In the genomic region with DNA sequence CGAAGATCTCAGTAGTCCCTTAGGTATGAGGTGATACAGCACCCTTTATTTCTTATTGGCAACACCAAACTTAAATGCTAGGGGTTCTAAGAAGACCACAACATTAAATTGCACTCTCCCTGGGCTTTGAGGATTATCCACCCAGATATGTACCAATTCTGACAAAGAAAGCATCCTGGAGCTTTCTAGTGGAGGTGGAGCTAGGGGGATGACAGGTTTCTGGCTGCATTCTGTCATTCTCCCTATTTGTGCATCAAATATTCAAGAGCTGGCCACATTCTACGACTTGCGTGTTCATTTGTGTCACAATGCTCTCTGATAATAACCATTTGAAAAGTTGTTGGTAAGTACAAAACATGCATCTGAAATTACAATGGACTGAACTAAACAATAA, we compare ENCODE assay signal across 23 cellular contexts.
DNase-seq lines count a peak whose midpoint lies in the region; ATAC-seq and TF ChIP-seq lines count a peak whose summit lies in the region.
"Had no signal": no experiment of that assay in that cellular context is flagged by ENCODE, and none has a peak within 500 bp of the region (broad histone marks: within the 10 kb centered on the region; RNA-seq: fewer than 3 reads in every experiment).

No MANE protein-coding gene starts in this region.

- H3K4me3 ChIP-seq in HAP-1 (no peak overlapping the region), SJSA1 (no peak overlapping the region), fibroblast of pulmonary artery (replicated peaks; ENCODE audit: low read depth, low read length) (peak overlapping the region; percentile 6), MM.1S (ENCODE audit: low read length) (no peak overlapping the region)
- H3K4me3 ChIP-seq: prostate gland, SK-N-MC, transverse colon had no signal

- H3F3A ChIP-seq in MM.1S (ENCODE audit: insufficient read depth, low read length): no peaks in the 10 kb centered on the region

- H3K9me2 ChIP-seq in MM.1S (replicated peaks; ENCODE audit: insufficient read depth, low read length): no peaks in the 10 kb centered on the region

- no peak for ATAC-seq in HG03196 (IDR thresholded peaks at IDR 0.05; ENCODE audit: unreplicated experiment)
- ATAC-seq: activated CD8-positive, alpha-beta memory T cell treated with anti-CD3 and anti-CD28 coated beads, Interleukin-2, amount 10 ng/mL, durations not matched to agents 7 days and 5 days; activated T-cell treated with anti-CD3 and anti-CD28 coated beads, Interleukin-2, amount 50 U/mL, for 72 hours; CD8-positive, alpha-beta T cell; esophagus mucosa had no signal

- peaks cover 3% of the 10 kb centered on the region for H3K36me3 Mint-ChIP-seq in osteocyte (ENCODE audit: unreplicated experiment)
- H3K36me3 Mint-ChIP-seq: activated CD8-positive, alpha-beta memory T cell treated with anti-CD3 and anti-CD28 coated beads, Interleukin-2, amount 10 ng/mL, durations not matched to agents 7 days and 5 days; CD8-positive, alpha-beta T cell had no signal

- in situ Hi-C loops in HAP-1 (cut with MboI; ENCODE audit: low sequenced_read_pairs): no loop called here

- no peak overlapping the region for H3K9ac ChIP-seq in MM.1S (ENCODE audit: low read length)

- H3K9me3 Mint-ChIP-seq in osteocyte (ENCODE audit: unreplicated experiment): peaks cover 16% of the 10 kb centered on the region

- H3K36me3 ChIP-seq in HAP-1 (replicated peaks) (no peaks in the 10 kb centered on the region), SJSA1 (no peaks in the 10 kb centered on the region), MM.1S (replicated peaks; ENCODE audit: insufficient read depth, low read length) (no peaks in the 10 kb centered on the region)
- H3K36me3 ChIP-seq: prostate gland, transverse colon had no signal

- DNase-seq in HAP-1 (ENCODE audit: low spot score in 2 of 2) (peak; percentile 55 to 72), SJSA1 (ENCODE audit: low read depth in 1 of 2, low spot score in 2 of 2) (no peak), fibroblast of pulmonary artery (ENCODE audit: low read depth) (peak; percentile 76), osteocyte (ENCODE audit: extremely low spot score, unreplicated experiment) (no peak), MM.1S (no peak)
- DNase-seq in central memory CD4-positive, alpha-beta T cell: no peak
- DNase-seq: activated CD4-positive, alpha-beta T cell treated with anti-CD3 and anti-CD28 coated beads, Interleukin-2, amount 10 ng/mL, durations not matched to agents 7 days and 5 days; activated CD8-positive, alpha-beta memory T cell treated with anti-CD3 and anti-CD28 coated beads, Interleukin-2, amount 10 ng/mL, durations not matched to agents 7 days and 5 days; activated naive CD4-positive, alpha-beta T cell treated with Interleukin-2 at 50 U/mL for 16 hours; activated T-cell treated with anti-CD3 and anti-CD28 coated beads, Interleukin-2, amount 50 U/mL, for 72 hours; CD8-positive, alpha-beta T cell; DMS153; effector CD8-positive, alpha-beta T cell; Karpas-422; MV-4-11; NCI-H2171; NCI-H524; transverse colon; WERI-Rb-1 had no signal

- H3K27ac ChIP-seq in SJSA1 (peak overlapping the region; percentile 96), MM.1S (ENCODE audit: low read length) (no peak overlapping the region)
- H3K27ac ChIP-seq: prostate gland, SK-N-MC, transverse colon, WERI-Rb-1 had no signal

- H3K4me3 Mint-ChIP-seq in osteocyte (ENCODE audit: unreplicated experiment): no peak overlapping the region
- H3K4me3 Mint-ChIP-seq: activated CD4-positive, alpha-beta T cell treated with anti-CD3 and anti-CD28 coated beads, Interleukin-2, amount 10 ng/mL, durations not matched to agents 7 days and 5 days; activated CD8-positive, alpha-beta memory T cell treated with anti-CD3 and anti-CD28 coated beads, Interleukin-2, amount 10 ng/mL, durations not matched to agents 7 days and 5 days; activated T-cell treated with anti-CD3 and anti-CD28 coated beads, Interleukin-2, amount 50 U/mL, for 72 hours; CD8-positive, alpha-beta T cell had no signal

- H4K20me1 ChIP-seq in MM.1S (ENCODE audit: insufficient read depth, low read length): no peaks in the 10 kb centered on the region

- peak overlapping the region; percentile 78 for H3K27ac Mint-ChIP-seq in osteocyte (ENCODE audit: unreplicated experiment)
- H3K27ac Mint-ChIP-seq: activated CD4-positive, alpha-beta T cell treated with anti-CD3 and anti-CD28 coated beads, Interleukin-2, amount 10 ng/mL, durations not matched to agents 7 days and 5 days; activated CD8-positive, alpha-beta memory T cell treated with anti-CD3 and anti-CD28 coated beads, Interleukin-2, amount 10 ng/mL, durations not matched to agents 7 days and 5 days; activated T-cell treated with anti-CD3 and anti-CD28 coated beads, Interleukin-2, amount 50 U/mL, for 72 hours; CD8-positive, alpha-beta T cell had no signal

- no peak overlapping the region for H3K4me2 ChIP-seq in MM.1S (ENCODE audit: low read depth, low read length)

- H3K4me1 ChIP-seq in HAP-1: peaks cover 46% of the 10 kb centered on the region
- peaks cover 43% of the 10 kb centered on the region for H3K4me1 ChIP-seq in SJSA1 (replicated peaks)
- H3K4me1 ChIP-seq in MM.1S (ENCODE audit: low read length): no peaks in the 10 kb centered on the region
- H3K4me1 ChIP-seq: prostate gland, transverse colon had no signal

- H3K27me3 Mint-ChIP-seq in osteocyte (ENCODE audit: unreplicated experiment): no peaks in the 10 kb centered on the region
- H3K27me3 Mint-ChIP-seq: activated CD4-positive, alpha-beta T cell treated with anti-CD3 and anti-CD28 coated beads, Interleukin-2, amount 10 ng/mL, durations not matched to agents 7 days and 5 days; activated CD8-positive, alpha-beta memory T cell treated with anti-CD3 and anti-CD28 coated beads, Interleukin-2, amount 10 ng/mL, durations not matched to agents 7 days and 5 days had no signal

- no peaks in the 10 kb centered on the region for H3K79me2 ChIP-seq in MM.1S (ENCODE audit: low read length)

- H2AFZ ChIP-seq in MM.1S (ENCODE audit: low read length): no peak overlapping the region

- H3K4me1 Mint-ChIP-seq in osteocyte (ENCODE audit: unreplicated experiment): peaks cover 54% of the 10 kb centered on the region
- H3K4me1 Mint-ChIP-seq: activated CD4-positive, alpha-beta T cell treated with anti-CD3 and anti-CD28 coated beads, Interleukin-2, amount 10 ng/mL, durations not matched to agents 7 days and 5 days; activated CD8-positive, alpha-beta memory T cell treated with anti-CD3 and anti-CD28 coated beads, Interleukin-2, amount 10 ng/mL, durations not matched to agents 7 days and 5 days had no signal

- H3K27me3 ChIP-seq in HAP-1 (ENCODE audit: low read depth): no peaks in the 10 kb centered on the region
- H3K27me3 ChIP-seq in SJSA1 (replicated peaks): no peaks in the 10 kb centered on the region
- no peaks in the 10 kb centered on the region for H3K27me3 ChIP-seq in MM.1S (replicated peaks; ENCODE audit: insufficient read depth, low read length)
- H3K27me3 ChIP-seq: transverse colon had no signal

- H3K9me3 ChIP-seq in HAP-1 (no peaks in the 10 kb centered on the region), SJSA1 (replicated peaks) (0 out of 2 replicates have a peak, but pooled peaks cover 2% of the 10 kb centered on the region), MM.1S (replicated peaks; ENCODE audit: insufficient read depth, low read length) (no peaks in the 10 kb centered on the region)
- H3K9me3 ChIP-seq: prostate gland, transverse colon had no signal

- TF ChIP-seq CTCF in fibroblast of pulmonary artery (IDR thresholded peaks at IDR 0.05; ENCODE audit: low read length, missing control alignments) (no peak), osteocyte (IDR thresholded peaks at IDR 0.05) (no peak), MM.1S (IDR thresholded peaks at IDR 0.05; ENCODE audit: low read length) (no peak)

Comparison
In these comparisons a context has a peak if more than half of its experiments do, and no peak if none do; other contexts are left out.
1. DNase-seq: peak in HAP-1 (2 of 2) and fibroblast of pulmonary artery (single experiment); none in SJSA1 (0 of 2), osteocyte (single experiment), central memory CD4-positive, alpha-beta T cell (single experiment) and MM.1S (single experiment).